ENCODE assay signal across 9 cellular contexts in genomic region chr1:119350866-119351265, GRCh38. TPM values are rescaled to one million over a fixed set of nuclear protein-coding genes. Genes with fewer than 3 reads are reported as not detected.
"Had no signal": no experiment of that assay in that cellular context is flagged by ENCODE, and none has a peak within 500 bp of the region (broad histone marks: within the 10 kb centered on the region; RNA-seq: fewer than 3 reads in every experiment).

No MANE protein-coding gene starts in this region.

RNA-seq across cellular contexts. Expression of gene HAO2, which starts 17.7 kb away (rescaled TPM):
- total RNA-seq: OCI-LY7, PC-3, PC-9, Right ventricle myocardium inferior, Right ventricle myocardium superior, RPMI7951, SJCRH30, SJSA1 had no signal
- polyA plus RNA-seq: SK-N-SH had no signal
